In the genomic region with DNA sequence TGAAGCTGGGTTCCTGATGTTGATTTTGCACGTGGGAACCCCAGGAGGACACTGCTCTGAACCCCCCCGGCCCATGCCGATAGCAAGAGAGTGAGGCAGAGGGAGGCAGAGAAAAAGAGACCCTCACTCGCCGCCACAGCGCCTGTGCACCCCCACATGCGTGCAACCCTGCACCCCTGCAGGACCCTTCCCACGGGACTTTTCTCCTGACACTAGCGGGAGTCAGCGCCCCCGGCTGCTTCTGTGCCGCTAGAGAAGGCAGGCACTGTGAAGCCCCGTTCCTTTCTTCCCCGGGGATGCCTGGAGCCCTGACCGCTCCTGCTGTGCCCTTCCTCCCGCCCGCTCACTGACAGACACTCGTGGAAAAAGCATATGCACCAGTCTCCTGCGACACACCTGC, we compare ENCODE assay signal across 10 cellular contexts.
A peak's percentile ranks its signal among the peaks of the same experiment; 100 is the strongest.
DNase-seq lines count a peak whose midpoint lies in the region; ATAC-seq, FAIRE-seq and TF ChIP-seq lines count a peak whose summit lies in the region.
"Had no signal": no experiment of that assay in that cellular context is flagged by ENCODE, and none has a peak within 500 bp of the region (broad histone marks: within the 10 kb centered on the region; RNA-seq: fewer than 3 reads in every experiment).

No MANE protein-coding gene starts in this region.

- peaks cover 16 to 18% (median 16%) of the 10 kb centered on the region in 3 donors for H3K4me1 Mint-ChIP-seq in IgD-negative memory B cell

- peak; percentile 63 for DNase-seq in GM06990 (ENCODE audit: extremely low read depth, insufficient read length)
- no peak for DNase-seq in kidney
- DNase-seq in suprapubic skin (ENCODE audit: low spot score in 2 of 2), result no peak
- no peak for DNase-seq in aorta
- no peak for DNase-seq in activated T-cell treated with anti-CD3 and anti-CD28 coated beads, Interleukin-2, amount 50 U/mL, for 48 hours
- DNase-seq: NCI-H526 treated with DMSO at 0.1 percent for 48 hours had no signal

- H3K4me1 ChIP-seq in kidney (ENCODE audit: control insufficient read depth in 1 of 2, insufficient read depth in 1 of 2, low read depth in 1 of 2, low read length in 2 of 2), result no peaks in the 10 kb centered on the region
- H3K4me1 ChIP-seq in suprapubic skin, result no peaks in the 10 kb centered on the region
- H3K4me1 ChIP-seq in aorta (ENCODE audit: control insufficient read depth in 1 of 2, insufficient read depth in 2 of 2, low read length in 2 of 2), result no peaks in the 10 kb centered on the region

- no peaks in the 10 kb centered on the region for H3K9me3 ChIP-seq in kidney (ENCODE audit: control insufficient read depth in 1 of 2, low read length in 2 of 2)
- no peaks in the 10 kb centered on the region for H3K9me3 ChIP-seq in suprapubic skin
- H3K9me3 ChIP-seq in aorta (ENCODE audit: control insufficient read depth, low read length), result no peaks in the 10 kb centered on the region

- no peak for TF ChIP-seq CTCF in GM06990 (IDR thresholded peaks at IDR 0.05; ENCODE audit: insufficient read depth, low read length, poor library complexity, severe bottlenecking)
- no peak for TF ChIP-seq CTCF in kidney (IDR thresholded peaks at IDR 0.05; ENCODE audit: borderline replicate concordance, extremely low read depth, insufficient read depth)
- no peak for TF ChIP-seq CTCF in suprapubic skin (IDR thresholded peaks at IDR 0.05)

- H3K27me3 Mint-ChIP-seq in IgD-negative memory B cell, result peaks cover 4% of the 10 kb centered on the region

- intact Hi-C loops in kidney (cut with DNase I), result no loop called here
- intact Hi-C loops in aorta (cut with DNase I), result no loop called here

- WGBS in suprapubic skin, result 89% methylated on average over 18 of the region's 19 CpGs
- WGBS in aorta, 2 donors, result 78 to 81% methylated on average over 19 of the region's 19 CpGs

- no peak for FAIRE-seq in kidney (lab: Jason Lieb, UNC)

- TF ChIP-seq EP300 in suprapubic skin (IDR thresholded peaks at IDR 0.05), result no peak

- H3K9ac ChIP-seq in kidney (ENCODE audit: low read length in 2 of 2), result no peak overlapping the region
- H3K9ac ChIP-seq: KMS-11 had no signal

- no peak for TF ChIP-seq POLR2A in suprapubic skin (IDR thresholded peaks at IDR 0.05)

- H3K36me3 ChIP-seq in GM06990 (ENCODE audit: control insufficient read depth, insufficient read depth, low read length) (peaks cover 2% of the 10 kb centered on the region), kidney (ENCODE audit: control insufficient read depth in 1 of 2, insufficient read depth in 2 of 2, low read length in 2 of 2) (no peaks in the 10 kb centered on the region), suprapubic skin (peaks cover 27% of the 10 kb centered on the region), aorta (ENCODE audit: control insufficient read depth in 1 of 2, insufficient read depth in 2 of 2, low read length in 1 of 2) (no peaks in the 10 kb centered on the region)

- H3K27ac ChIP-seq in kidney (ENCODE audit: low read depth in 2 of 2, low read length in 2 of 2) (no peak overlapping the region), suprapubic skin (no peak overlapping the region), aorta (ENCODE audit: low read depth in 1 of 2, low read length in 2 of 2) (no peak overlapping the region)
- H3K27ac ChIP-seq: KMS-11 had no signal

- H3K9me3 Mint-ChIP-seq in IgD-negative memory B cell, result no peaks in the 10 kb centered on the region

- H3K27ac Mint-ChIP-seq in IgD-negative memory B cell, result peak overlapping the region; percentile 11 to 83 (median 61)

- H3K36me3 Mint-ChIP-seq in IgD-negative memory B cell, result peaks cover 7% of the 10 kb centered on the region

- H3K4me3 Mint-ChIP-seq in IgD-negative memory B cell, result peak overlapping the region; percentile 72 to 96 (median 88)

- H3K4me3 ChIP-seq in GM06990 (replicated peaks; ENCODE audit: low read depth, low read length) (peak overlapping the region; percentile 54), kidney (ENCODE audit: low read length in 2 of 2) (no peak overlapping the region), suprapubic skin (no peak overlapping the region), aorta (ENCODE audit: low read length in 2 of 2) (no peak overlapping the region)

- ATAC-seq in GM19372 (IDR thresholded peaks at IDR 0.05; ENCODE audit: low read depth, unreplicated experiment) (peak; percentile 26), HG02852 (IDR thresholded peaks at IDR 0.05; ENCODE audit: unreplicated experiment) (peak; percentile 24), aorta (ENCODE audit: low FRiP score) (no peak)

- H3K27me3 ChIP-seq in GM06990 (replicated peaks; ENCODE audit: control insufficient read depth, insufficient read depth, low read length) (no peaks in the 10 kb centered on the region), suprapubic skin (no peaks in the 10 kb centered on the region), aorta (ENCODE audit: control insufficient read depth in 1 of 2, insufficient read depth in 2 of 2, low read length in 1 of 2) (no peaks in the 10 kb centered on the region)
